Comparison of ENCODE assay signal across 8 cellular contexts in the genomic region with DNA sequence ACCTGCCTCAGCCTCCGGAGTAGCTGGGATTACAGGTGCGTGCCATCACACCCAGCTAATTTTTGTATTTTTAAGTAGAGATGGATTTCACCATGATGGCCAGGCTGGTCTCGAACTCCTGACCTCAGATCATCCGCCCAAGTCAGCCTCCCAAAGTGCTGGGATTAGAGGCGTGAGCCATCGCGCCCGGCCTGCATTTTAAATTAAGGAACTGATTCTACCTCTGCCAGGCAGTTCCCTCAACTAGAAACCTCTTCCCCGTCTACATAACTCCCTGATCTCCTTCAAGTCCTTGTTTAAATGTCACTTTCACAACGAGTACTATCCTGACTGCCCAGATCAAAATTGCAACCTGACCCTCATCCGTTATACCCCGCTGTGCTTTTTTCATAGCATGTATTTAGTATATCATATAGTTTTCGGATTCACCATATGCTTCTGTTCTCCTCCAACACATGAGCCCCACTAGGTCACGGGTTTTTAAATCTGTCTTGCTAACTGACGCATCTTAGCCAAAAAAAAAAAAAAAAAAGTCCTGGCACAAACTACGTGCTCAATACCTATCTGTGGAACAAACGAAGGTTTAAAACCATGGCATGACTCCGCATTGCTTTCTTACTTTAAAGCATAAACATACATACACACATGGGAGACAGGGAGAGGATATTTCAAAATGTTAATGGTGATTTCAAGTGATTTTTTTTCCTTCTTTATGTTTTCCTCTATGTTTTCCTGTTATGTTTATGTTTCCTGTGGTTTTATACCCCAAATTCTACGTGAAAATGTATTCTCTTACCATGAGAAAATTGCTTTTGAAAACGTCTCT. TPM values are rescaled to one million over a fixed set of nuclear protein-coding genes. Genes with fewer than 3 reads are reported as not detected.
DNase-seq lines count a peak whose midpoint lies in the region; ATAC-seq, FAIRE-seq and TF ChIP-seq lines count a peak whose summit lies in the region.

No MANE protein-coding gene starts in this region.

- POLR2A ChIA-PET in CD4-positive, alpha-beta T cell (lab: Charles Lee) = interaction anchor here (1.4 kb wide), 1 partner anchor 256 kb away, joined by 6 read pairs; the partner anchor contains the start of gene RAD50

- H3K4me3 Mint-ChIP-seq in CD4-positive, alpha-beta T cell = peak overlapping the region; percentile 88
- H3K4me3 Mint-ChIP-seq in T-helper 17 cell = peak overlapping the region; percentile 84
- H3K4me3 Mint-ChIP-seq in mesothelial cell of epicardium = peak overlapping the region; percentile 73

- H3K27me3 ChIP-seq in CD4-positive, alpha-beta T cell (ENCODE audit: control insufficient read depth, insufficient read depth, low read length) = peaks cover 47% of the 10 kb centered on the region
- peaks cover 70% of the 10 kb centered on the region for H3K27me3 ChIP-seq in HUES48 (ENCODE audit: control insufficient read depth, insufficient read depth, low read length)

- ATAC-seq in CD4-positive, alpha-beta T cell (ENCODE audit: poor library complexity) = no peak
- ATAC-seq in T-helper 17 cell (no peak), GM18909 (IDR thresholded peaks at IDR 0.05; ENCODE audit: poor library complexity, unreplicated experiment) (no peak)
- no peak for ATAC-seq in activated CD4-positive, CD25-positive, alpha-beta regulatory T cell treated with anti-CD3 and anti-CD28 coated beads, Interleukin-2, amount 50 U/mL, for 24 hours

- H3K27me3 Mint-ChIP-seq in CD4-positive, alpha-beta T cell = peaks cover 62% of the 10 kb centered on the region
- H3K27me3 Mint-ChIP-seq in T-helper 17 cell = peaks cover 50% of the 10 kb centered on the region
- H3K27me3 Mint-ChIP-seq in mesothelial cell of epicardium (ENCODE audit: low read depth) = peaks cover 37% of the 10 kb centered on the region

- H3K27ac ChIP-seq in CD4-positive, alpha-beta T cell (ENCODE audit: low read depth, low read length) = no peak overlapping the region
- no peak overlapping the region for H3K27ac ChIP-seq in HUES48 (ENCODE audit: low read depth, low read length)

- H3K9ac ChIP-seq in HUES48 (ENCODE audit: low read depth, low read length) = no peak overlapping the region

- H3K36me3 Mint-ChIP-seq in CD4-positive, alpha-beta T cell (ENCODE audit: low read depth) = no peaks in the 10 kb centered on the region
- H3K36me3 Mint-ChIP-seq in T-helper 17 cell (ENCODE audit: low read depth) (peaks cover 4% of the 10 kb centered on the region), mesothelial cell of epicardium (no peaks in the 10 kb centered on the region)

- peaks cover 16% of the 10 kb centered on the region for H3K4me1 Mint-ChIP-seq in CD4-positive, alpha-beta T cell (ENCODE audit: low read depth)
- H3K4me1 Mint-ChIP-seq in T-helper 17 cell (peaks cover 7% of the 10 kb centered on the region), mesothelial cell of epicardium (peaks cover 24% of the 10 kb centered on the region)

- CTCF ChIA-PET in CD4-positive, alpha-beta T cell (lab: Charles Lee) = interaction anchor here (1.8 kb wide), 1 partner anchor 8 kb away, joined by 7 read pairs; no protein-coding TSS in a partner anchor

- no peak for FAIRE-seq in HTR-8/SVneo (lab: Jason Lieb, UNC)

- no peak overlapping the region for H3K27ac Mint-ChIP-seq in CD4-positive, alpha-beta T cell
- H3K27ac Mint-ChIP-seq in T-helper 17 cell = peak overlapping the region; percentile 6
- peak overlapping the region; percentile 71 for H3K27ac Mint-ChIP-seq in mesothelial cell of epicardium

- DNase-seq in CD4-positive, alpha-beta T cell = no peak
- DNase-seq in T-helper 17 cell (no peak), mesothelial cell of epicardium (ENCODE audit: low spot score in 2 of 2, unreplicated experiment in 2 of 2) (no peak), HTR-8/SVneo (ENCODE audit: insufficient read length, low spot score) (no peak), NCI-H226 (no peak)

- 0 out of 2 replicates have a peak, but pooled peaks cover 5% of the 10 kb centered on the region for H3K4me1 ChIP-seq in HUES48 (ENCODE audit: control insufficient read depth, insufficient read depth, low read length)

- H3K9me3 ChIP-seq in CD4-positive, alpha-beta T cell (ENCODE audit: control insufficient read depth, low read length) = no peaks in the 10 kb centered on the region
- H3K9me3 ChIP-seq in HUES48 (ENCODE audit: control insufficient read depth, insufficient read depth, low read length) (no peaks in the 10 kb centered on the region), T-helper 17 cell (ENCODE audit: control insufficient read depth, low read length, poor library complexity, severe bottlenecking) (no peaks in the 10 kb centered on the region)

- H3K9me3 Mint-ChIP-seq in CD4-positive, alpha-beta T cell = no peaks in the 10 kb centered on the region
- H3K9me3 Mint-ChIP-seq in mesothelial cell of epicardium = no peaks in the 10 kb centered on the region

- H3K4me3 ChIP-seq in HUES48 (ENCODE audit: low read depth, low read length) = peak overlapping the region; percentile 52; the same call in 1 of the 2 replicates

- intact Hi-C loops in CD4-positive, alpha-beta T cell (cut with DNase I, micrococcal nuclease) = no loop called here

- H3K36me3 ChIP-seq in HUES48 (ENCODE audit: control insufficient read depth, insufficient read depth, low read length) = no peaks in the 10 kb centered on the region

- TF ChIP-seq CTCF in CD4-positive, alpha-beta T cell (IDR thresholded peaks at IDR 0.05) = no peak
- TF ChIP-seq CTCF in mesothelial cell of epicardium (IDR thresholded peaks at IDR 0.05; ENCODE audit: unreplicated experiment) = no peak

RNA-seq across cellular contexts. Expression of gene SOWAHA, which starts 0.8 kb away (rescaled TPM):
- total RNA-seq in CD4-positive, alpha-beta T cell = not detected
- total RNA-seq in T-helper 17 cell (not detected), mesothelial cell of epicardium (0.52 to 0.67 TPM (median 0.64 TPM) in 3 replicates)

RNA-seq across cellular contexts. Expression of gene SHROOM1, which starts 18.1 kb away (rescaled TPM):
- under 1 TPM in 1 of 2 experiments, not detected in 1; 0.59 TPM for total RNA-seq in CD4-positive, alpha-beta T cell
- total RNA-seq in T-helper 17 cell (under 1 TPM in 1 of 2 donors, not detected in 1; 0.20 TPM), mesothelial cell of epicardium (8.6 to 12.2 TPM (median 8.6 TPM) in 3 replicates)

RNA-seq across cellular contexts. Expression of gene SEPTIN8, which starts 35.3 kb away (rescaled TPM):
- total RNA-seq in CD4-positive, alpha-beta T cell = 1 to 10 TPM; 4.4 to 5.3 TPM
- total RNA-seq in T-helper 17 cell (1 to 10 TPM; 8.0 to 8.8 TPM), mesothelial cell of epicardium (54.9 to 58.9 TPM (median 58.6 TPM) in 3 replicates)

RNA-seq across cellular contexts. Expression of gene GDF9, which starts 53.9 kb away (rescaled TPM):
- total RNA-seq in CD4-positive, alpha-beta T cell = 1 to 10 TPM in 1 of 2 experiments, under 1 TPM in 1; 0.91 to 1.6 TPM
- total RNA-seq in T-helper 17 cell (under 1 TPM; 0.70 to 0.94 TPM), mesothelial cell of epicardium (0.93 to 1.2 TPM (median 0.98 TPM) in 3 replicates)

RNA-seq across cellular contexts. Expression of gene UQCRQ, which starts 54.1 kb away (rescaled TPM):
- 100 to 1,000 TPM; 119 to 132 TPM for total RNA-seq in CD4-positive, alpha-beta T cell
- total RNA-seq in T-helper 17 cell (100 to 1,000 TPM; 107 to 112 TPM), mesothelial cell of epicardium (258 to 329 TPM (median 308 TPM) in 3 replicates)
